8 cellular contexts compared by ENCODE assay signal in genomic region chr3:146160233-146160963, GRCh38. TPM values are rescaled to one million over a fixed set of nuclear protein-coding genes. Genes with fewer than 3 reads are reported as not detected.
DNase-seq lines count a peak whose midpoint lies in the region; ATAC-seq and TF ChIP-seq lines count a peak whose summit lies in the region.

No MANE protein-coding gene starts in this region.

- POLR2A ChIA-PET in BJ (lab: Charles Lee) (interaction anchor here (0.6 kb wide), 2 partner anchors 21 to 95 kb away, joined by 3 to 4 read pairs; no protein-coding TSS in a partner anchor), T-cell (lab: Charles Lee) (no interaction called here)

- peak overlapping the region; percentile 15 to 59 (median 46) for H3K4me3 Mint-ChIP-seq in T-cell
- H3K4me3 Mint-ChIP-seq in stimulated activated naive B cell treated with anti-CD40 and anti-IgM and Interleukin-4, amounts not matched to agents 10 μg/mL and 1 μg/mL and 100 μg/mL, for 72 hours = peak overlapping the region; percentile 61 to 73

- no peaks in the 10 kb centered on the region for H3K36me3 Mint-ChIP-seq in T-cell
- no peaks in the 10 kb centered on the region for H3K36me3 Mint-ChIP-seq in stimulated activated naive B cell treated with anti-CD40 and anti-IgM and Interleukin-4, amounts not matched to agents 10 μg/mL and 1 μg/mL and 100 μg/mL, for 72 hours

- H3K4me3 ChIP-seq in BJ (ENCODE audit: low read depth, low read length) = peak overlapping the region; percentile 87

- peaks cover 8 to 19% (median 11%) of the 10 kb centered on the region in 3 donors for H3K4me1 Mint-ChIP-seq in T-cell
- peaks cover 7 to 10% of the 10 kb centered on the region in 2 donors for H3K4me1 Mint-ChIP-seq in stimulated activated naive B cell treated with anti-CD40 and anti-IgM and Interleukin-4, amounts not matched to agents 10 μg/mL and 1 μg/mL and 100 μg/mL, for 72 hours

- CTCF ChIA-PET in BJ (lab: Yijun Ruan, JAX) (interaction anchor here (0.7 to 2.0 kb wide), 8 partner anchors 11 to 95 kb away, joined by 3 to 11 read pairs (median 3); no protein-coding TSS in a partner anchor), T-cell (lab: Charles Lee) (no interaction called here)

- peaks cover 42 to 48% of the 10 kb centered on the region in 2 donors for H3K27me3 Mint-ChIP-seq in T-cell
- peaks cover 35 to 48% of the 10 kb centered on the region in 2 donors for H3K27me3 Mint-ChIP-seq in stimulated activated naive B cell treated with anti-CD40 and anti-IgM and Interleukin-4, amounts not matched to agents 10 μg/mL and 1 μg/mL and 100 μg/mL, for 72 hours

- no peak overlapping the region for H3K27ac Mint-ChIP-seq in T-cell
- H3K27ac Mint-ChIP-seq in stimulated activated naive B cell treated with anti-CD40 and anti-IgM and Interleukin-4, amounts not matched to agents 10 μg/mL and 1 μg/mL and 100 μg/mL, for 72 hours = no peak overlapping the region

- peak; percentile 39 for ATAC-seq in GM19395 (IDR thresholded peaks at IDR 0.05; ENCODE audit: unreplicated experiment)
- no peak for ATAC-seq in T-cell (replicated peaks in 1 of 4)
- peak; percentile 56 for ATAC-seq in left lobe of liver
- peak; percentile 28 for ATAC-seq in stimulated activated naive B cell treated with anti-CD40 and anti-IgM and Interleukin-4, amounts not matched to agents 10 μg/mL and 1 μg/mL and 100 μg/mL, for 72 hours (replicated peaks)
- ATAC-seq in GM21423 (IDR thresholded peaks at IDR 0.05; ENCODE audit: unreplicated experiment) = no peak

- no peaks in the 10 kb centered on the region for H3K36me3 ChIP-seq in BJ (ENCODE audit: control insufficient read depth, insufficient read depth, low read length)

- TF ChIP-seq CTCF in BJ (IDR thresholded peaks at IDR 0.05; ENCODE audit: insufficient read depth, low read depth, low read length) = peak; percentile 73

- H3K27me3 ChIP-seq in BJ (ENCODE audit: control insufficient read depth, insufficient read depth, low read length) = no peaks in the 10 kb centered on the region

- DNase-seq in BJ (ENCODE audit: low read depth) (no peak), KG1 (lab: John Stamatoyannopoulos, UW) (peak; percentile 43), T-cell (no peak), ecto neural progenitor cell (ENCODE audit: low spot score) (peak; percentile 75), left lobe of liver (ENCODE audit: low spot score) (peak; percentile 68)
- no peak for DNase-seq in stimulated activated naive B cell treated with anti-CD40 and anti-IgM and Interleukin-4, amounts not matched to agents 10 μg/mL and 1 μg/mL and 100 μg/mL, for 72 hours

- H3K9me3 Mint-ChIP-seq in T-cell = no peaks in the 10 kb centered on the region
- H3K9me3 Mint-ChIP-seq in stimulated activated naive B cell treated with anti-CD40 and anti-IgM and Interleukin-4, amounts not matched to agents 10 μg/mL and 1 μg/mL and 100 μg/mL, for 72 hours = no peaks in the 10 kb centered on the region

RNA-seq across cellular contexts. Expression of gene PLOD2, which starts 0.6 kb away (rescaled TPM):
- polyA plus RNA-seq in BJ (2011; rRNA removed) = 33.2 and 85.8 TPM in 2 replicates
- 28.8 and 32.4 TPM in 2 replicates for polyA minus RNA-seq in BJ (2011; rRNA and poly(A)+ RNA removed)
- total RNA-seq in T-cell (under 1 TPM in 4 of 5 donors, not detected in 1; 0.28 to 0.63 (median 0.46) TPM), left lobe of liver (25.7 TPM)

Comparison
In these comparisons a context has a peak if more than half of its experiments do, and no peak if none do; other contexts are left out.
1. DNase-seq: peak in KG1 (single experiment), ecto neural progenitor cell (single experiment) and left lobe of liver (single experiment); none in BJ (single experiment), T-cell (0 of 34) and stimulated activated naive B cell treated with anti-CD40 and anti-IgM and Interleukin-4, amounts not matched to agents 10 μg/mL and 1 μg/mL and 100 μg/mL, for 72 hours (single experiment).
2. ATAC-seq: peak in GM19395 (single experiment), left lobe of liver (single experiment) and stimulated activated naive B cell treated with anti-CD40 and anti-IgM and Interleukin-4, amounts not matched to agents 10 μg/mL and 1 μg/mL and 100 μg/mL, for 72 hours (2 of 2); none in T-cell (0 of 4) and GM21423 (single experiment).
3. RNA of gene PLOD2, which starts 0.6 kb away (total RNA-seq): 25.7 TPM in left lobe of liver (single experiment); 0.28 to 0.63 TPM in T-cell; every median in the first group is over 10 times any median in the second.